In genomic region chr9:131096490-131097258, GRCh38 we compare ENCODE assay signal across 9 cellular contexts. TPM values are rescaled to one million over a fixed set of nuclear protein-coding genes. Genes with fewer than 3 reads are reported as not detected.
DNase-seq lines count a peak whose midpoint lies in the region; ATAC-seq, FAIRE-seq and TF ChIP-seq lines count a peak whose summit lies in the region.
"Had no signal": no experiment of that assay in that cellular context is flagged by ENCODE, and none has a peak within 500 bp of the region (broad histone marks: within the 10 kb centered on the region; RNA-seq: fewer than 3 reads in every experiment).

Gene AIF1L (plus strand): TSS chr9:131096531. CDS start chr9:131096630, 99 bp downstream.

- H3K9me3 ChIP-seq in AG04450 (ENCODE audit: control insufficient read depth, insufficient read depth, low read length), result peaks cover 7% of the 10 kb centered on the region; the same call in 1 of the 2 replicates
- H3K9me3 ChIP-seq in HUES48 (ENCODE audit: control insufficient read depth, insufficient read depth, low read length), result no peaks in the 10 kb centered on the region
- H3K9me3 ChIP-seq in esophagus muscularis mucosa, result no peaks in the 10 kb centered on the region

- no peak for TF ChIP-seq EP300 in esophagus muscularis mucosa (IDR thresholded peaks at IDR 0.05)

- WGBS in esophagus muscularis mucosa, result 4% methylated on average over 32 of the region's 85 CpGs

- FAIRE-seq in urothelium cell line (lab: Jason Lieb, UNC), result no peak
- FAIRE-seq: GM18507 had no signal

- no peak for TF ChIP-seq POLR2A in esophagus muscularis mucosa (IDR thresholded peaks at IDR 0.05; ENCODE audit: low read depth)

- H3K4me3 Mint-ChIP-seq in activated CD4-positive, alpha-beta T cell treated with anti-CD3 and anti-CD28 coated beads, Interleukin-2, amount 10 ng/mL, durations not matched to agents 24 days and 14 days, result peak within 1 kb of the TSS; percentile 61
- H3K4me3 Mint-ChIP-seq in natural killer cell treated with Interleukin-12 subunit alpha and Interleukin-12 subunit beta and Interleukin-15 and Interleukin-18, amount 100 ng/mL, for 72 hours, result peak within 1 kb of the TSS; percentile 32

- intact Hi-C loops in activated CD4-positive, alpha-beta T cell treated with anti-CD3 and anti-CD28 coated beads, Interleukin-2, amount 10 ng/mL, durations not matched to agents 24 days and 14 days (cut with micrococcal nuclease), result no loop called here
- intact Hi-C loops in esophagus muscularis mucosa (cut with DNase I), result no loop called here

- peaks cover 19% of the 10 kb centered on the region for H3K36me3 ChIP-seq in HUES48 (ENCODE audit: control insufficient read depth, insufficient read depth, low read length)
- H3K36me3 ChIP-seq in esophagus muscularis mucosa, result no peaks in the 10 kb centered on the region

- H3K4me3 ChIP-seq in AG04450 (ENCODE audit: low read depth, low read length) (peak within 1 kb of the TSS; percentile 38; the same call in 1 of the 2 replicates), HUES48 (ENCODE audit: low read depth, low read length) (peak within 1 kb of the TSS; percentile 94), esophagus muscularis mucosa (peak within 1 kb of the TSS; percentile 60 to 64 (median 62))

- H3K9me3 Mint-ChIP-seq in activated CD4-positive, alpha-beta T cell treated with anti-CD3 and anti-CD28 coated beads, Interleukin-2, amount 10 ng/mL, durations not matched to agents 24 days and 14 days, result no peaks in the 10 kb centered on the region
- H3K9me3 Mint-ChIP-seq in natural killer cell treated with Interleukin-12 subunit alpha and Interleukin-12 subunit beta and Interleukin-15 and Interleukin-18, amount 100 ng/mL, for 72 hours, result no peaks in the 10 kb centered on the region

- H3K4me1 ChIP-seq in HUES48 (ENCODE audit: control insufficient read depth, insufficient read depth, low read length) (peaks cover 30% of the 10 kb centered on the region), esophagus muscularis mucosa (peaks cover 16 to 46% (median 38%) of the 10 kb centered on the region in 4 donors)

- peak in 1 of 2 donors; percentile 9 for ATAC-seq in natural killer cell treated with Interleukin-12 subunit alpha and Interleukin-12 subunit beta and Interleukin-15 and Interleukin-18, amount 100 ng/mL, for 72 hours
- no peak for ATAC-seq in GM19324 (IDR thresholded peaks at IDR 0.05; ENCODE audit: low FRiP score, unreplicated experiment)

- CTCF ChIA-PET in AG04450 (lab: Charles Lee), result interaction anchor here (0.8 to 1.5 kb wide), 3 partner anchors 17 to 50 kb away, joined by 3 to 8 read pairs (median 3); no protein-coding TSS in a partner anchor

- DNase-seq in AG04450 (ENCODE audit: low read depth, low spot score), result no peak
- peak; percentile 65 for DNase-seq in activated CD4-positive, alpha-beta T cell treated with anti-CD3 and anti-CD28 coated beads, Interleukin-2, amount 10 ng/mL, durations not matched to agents 24 days and 14 days
- no peak for DNase-seq in esophagus muscularis mucosa (ENCODE audit: extremely low spot score)
- DNase-seq in natural killer cell treated with Interleukin-12 subunit alpha and Interleukin-12 subunit beta and Interleukin-15 and Interleukin-18, amount 100 ng/mL, for 72 hours (ENCODE audit: low spot score), result no peak
- peak; percentile 57 for DNase-seq in urothelium cell line (ENCODE audit: low spot score)
- no peak for DNase-seq in KG1 (lab: John Stamatoyannopoulos, UW)

- POLR2A ChIA-PET in AG04450 (lab: Yijun Ruan, JAX), result no interaction called here

- H3K9ac ChIP-seq in HUES48 (ENCODE audit: low read depth, low read length), result peak within 1 kb of the TSS; percentile 93

- no peak within 1 kb of the TSS for H3K27ac Mint-ChIP-seq in activated CD4-positive, alpha-beta T cell treated with anti-CD3 and anti-CD28 coated beads, Interleukin-2, amount 10 ng/mL, durations not matched to agents 24 days and 14 days
- H3K27ac Mint-ChIP-seq in natural killer cell treated with Interleukin-12 subunit alpha and Interleukin-12 subunit beta and Interleukin-15 and Interleukin-18, amount 100 ng/mL, for 72 hours, result no peak within 1 kb of the TSS

- TF ChIP-seq CTCF in AG04450 (IDR thresholded peaks at IDR 0.05; ENCODE audit: low read depth, low read length) (no peak), esophagus muscularis mucosa (IDR thresholded peaks at IDR 0.05) (no peak)

- peaks cover 54% of the 10 kb centered on the region for H3K27me3 ChIP-seq in AG04450 (ENCODE audit: control insufficient read depth, insufficient read depth, low read length)
- 0 out of 2 replicates have a peak, but pooled peaks cover 6% of the 10 kb centered on the region for H3K27me3 ChIP-seq in HUES48 (ENCODE audit: control insufficient read depth, insufficient read depth, low read length)
- peaks cover 0 to 75% (median 28%) of the 10 kb centered on the region in 4 donors for H3K27me3 ChIP-seq in esophagus muscularis mucosa

- H3K27ac ChIP-seq in AG04450 (ENCODE audit: low read depth, low read length) (no peak within 1 kb of the TSS), HUES48 (ENCODE audit: low read depth, low read length) (peak within 1 kb of the TSS; percentile 84), esophagus muscularis mucosa (replicated peaks in 1 of 4) (peak within 1 kb of the TSS; percentile 61 to 77 (median 66))

- H3K27me3 Mint-ChIP-seq in activated CD4-positive, alpha-beta T cell treated with anti-CD3 and anti-CD28 coated beads, Interleukin-2, amount 10 ng/mL, durations not matched to agents 24 days and 14 days, result peaks cover 35% of the 10 kb centered on the region
- H3K27me3 Mint-ChIP-seq in natural killer cell treated with Interleukin-12 subunit alpha and Interleukin-12 subunit beta and Interleukin-15 and Interleukin-18, amount 100 ng/mL, for 72 hours, result peaks cover 23 to 27% of the 10 kb centered on the region in 2 donors

- H3K4me1 Mint-ChIP-seq in activated CD4-positive, alpha-beta T cell treated with anti-CD3 and anti-CD28 coated beads, Interleukin-2, amount 10 ng/mL, durations not matched to agents 24 days and 14 days, result peaks cover 3% of the 10 kb centered on the region
- H3K4me1 Mint-ChIP-seq in natural killer cell treated with Interleukin-12 subunit alpha and Interleukin-12 subunit beta and Interleukin-15 and Interleukin-18, amount 100 ng/mL, for 72 hours (ENCODE audit: low read depth in 2 of 2), result peaks cover 3 to 5% of the 10 kb centered on the region in 2 donors

- H3K36me3 Mint-ChIP-seq in activated CD4-positive, alpha-beta T cell treated with anti-CD3 and anti-CD28 coated beads, Interleukin-2, amount 10 ng/mL, durations not matched to agents 24 days and 14 days (ENCODE audit: low read depth), result no peaks in the 10 kb centered on the region
- H3K36me3 Mint-ChIP-seq in natural killer cell treated with Interleukin-12 subunit alpha and Interleukin-12 subunit beta and Interleukin-15 and Interleukin-18, amount 100 ng/mL, for 72 hours, result no peaks in the 10 kb centered on the region

RNA-seq across cellular contexts. Expression of gene AIF1L, which starts in this region (rescaled TPM):
- 0.30 and 0.31 TPM in 2 replicates for polyA plus RNA-seq in AG04450 (2011; rRNA removed)
- polyA minus RNA-seq in AG04450 (2011; rRNA and poly(A)+ RNA removed), result 0.18 and 0.39 TPM in 2 replicates
- 0.59 and 0.72 TPM in 2 replicates for total RNA-seq in activated CD4-positive, alpha-beta T cell treated with anti-CD3 and anti-CD28 coated beads, Interleukin-2, amount 10 ng/mL, durations not matched to agents 24 days and 14 days
- 10 to 100 TPM in 3 of 4 donors, 1 to 10 TPM in 1; 9.1 to 24.8 (median 19.3) TPM for total RNA-seq in esophagus muscularis mucosa
- total RNA-seq in natural killer cell treated with Interleukin-12 subunit alpha and Interleukin-12 subunit beta and Interleukin-15 and Interleukin-18, amount 100 ng/mL, for 72 hours, result not detected

Comparison
In these comparisons a context has a peak if more than half of its experiments do, and no peak if none do; other contexts are left out.
1. Peak in DNase-seq in activated CD4-positive, alpha-beta T cell treated with anti-CD3 and anti-CD28 coated beads, Interleukin-2, amount 10 ng/mL, durations not matched to agents 24 days and 14 days; RNA of the gene not detected or under 1 TPM.
2. H3K4me3 ChIP-seq: peak in every context shown above with its lines; median percentile 94 in HUES48; 62 in esophagus muscularis mucosa; 38 in AG04450.